In the genomic region with DNA sequence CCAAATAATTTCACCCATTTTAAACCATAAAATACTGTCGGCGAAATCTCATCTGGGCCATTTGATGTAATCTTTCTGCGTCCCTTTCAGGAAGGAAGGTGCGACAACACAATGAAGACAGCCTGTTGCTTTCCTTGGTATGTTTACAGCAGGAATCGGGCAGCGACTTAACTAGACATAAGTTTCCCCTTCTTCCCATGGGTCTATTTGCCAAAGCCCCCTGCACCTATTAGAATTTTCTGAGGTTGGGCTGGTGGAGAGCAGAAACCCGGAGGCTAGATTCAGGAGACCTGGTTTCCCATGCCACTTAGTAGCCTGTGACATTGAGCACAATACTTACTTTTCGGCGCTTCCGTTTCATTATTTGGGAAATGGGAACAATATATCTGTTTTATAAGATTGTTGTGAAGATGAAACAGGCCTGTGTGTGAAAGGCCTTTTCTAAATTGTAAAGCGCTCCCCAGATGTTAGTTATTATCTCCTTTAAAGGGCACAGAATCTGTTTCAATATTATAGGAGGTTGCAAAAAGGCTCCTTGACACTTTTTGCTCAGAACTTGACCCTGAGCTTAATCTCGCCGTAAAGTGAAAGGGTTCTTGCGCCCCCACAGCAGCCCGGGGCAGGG, we compare ENCODE assay signal across 8 cellular contexts. TPM values are rescaled to one million over a fixed set of nuclear protein-coding genes. Genes with fewer than 3 reads are reported as not detected.
DNase-seq lines count a peak whose midpoint lies in the region; ATAC-seq and TF ChIP-seq lines count a peak whose summit lies in the region.

No MANE protein-coding gene starts in this region.

- no peaks in the 10 kb centered on the region for H3K9me2 ChIP-seq in MM.1S (replicated peaks; ENCODE audit: insufficient read depth, low read length)

- H3K9me3 Mint-ChIP-seq in CD4-positive, alpha-beta T cell, result no peaks in the 10 kb centered on the region

- DNase-seq in CD4-positive, alpha-beta T cell, result peak in 1 of 10 experiments; percentile 1
- DNase-seq in MM.1S (no peak), brain microvascular endothelial cell (no peak), lung (ENCODE audit: low spot score) (no peak), upper lobe of left lung (no peak)

- in situ Hi-C loops in brain microvascular endothelial cell (cut with HindIII; ENCODE audit: low pct_ligation_motif_present, low sequenced_read_pairs), result loop anchor here (25.0 kb wide), 1 partner anchor 178 kb away; no protein-coding TSS in a partner anchor

- H3K36me3 ChIP-seq in MM.1S (replicated peaks; ENCODE audit: insufficient read depth, low read length) (no peaks in the 10 kb centered on the region), brain microvascular endothelial cell (replicated peaks) (no peaks in the 10 kb centered on the region), lung (ENCODE audit: control insufficient read depth in 2 of 2, insufficient read depth in 2 of 2, low read length in 2 of 2) (peaks cover 2 to 9% of the 10 kb centered on the region in 2 donors), upper lobe of left lung (peaks cover 0 to 6% (median 0%) of the 10 kb centered on the region in 4 donors)

- no peaks in the 10 kb centered on the region for H3K27me3 ChIP-seq in CD4-positive, alpha-beta T cell (ENCODE audit: control insufficient read depth, insufficient read depth, low read length)
- H3K27me3 ChIP-seq in MM.1S (replicated peaks; ENCODE audit: insufficient read depth, low read length), result no peaks in the 10 kb centered on the region
- no peaks in the 10 kb centered on the region for H3K27me3 ChIP-seq in brain microvascular endothelial cell (replicated peaks)
- no peaks in the 10 kb centered on the region for H3K27me3 ChIP-seq in lung (ENCODE audit: control insufficient read depth, insufficient read depth)
- H3K27me3 ChIP-seq in upper lobe of left lung, result no peaks in the 10 kb centered on the region

- no peaks in the 10 kb centered on the region for H3K27me3 Mint-ChIP-seq in CD4-positive, alpha-beta T cell

- H3K4me3 ChIP-seq in MM.1S (ENCODE audit: low read length) (peak overlapping the region; percentile 71), brain microvascular endothelial cell (ENCODE audit: low read depth, low read length) (peak overlapping the region; percentile 83), lung (peak overlapping the region; percentile 57), upper lobe of left lung (peak overlapping the region; percentile 46 to 94 (median 80))

- peak overlapping the region; percentile 91 for H3K4me3 Mint-ChIP-seq in CD4-positive, alpha-beta T cell

- peaks cover 45% of the 10 kb centered on the region for H3K4me1 Mint-ChIP-seq in CD4-positive, alpha-beta T cell (ENCODE audit: low read depth)

- CTCF ChIA-PET in CD4-positive, alpha-beta T cell (lab: Charles Lee), result interaction anchor here (0.6 to 6.6 kb wide), 22 partner anchors 12 to 285 kb away, joined by 3 to 48 read pairs (median 4); no protein-coding TSS in a partner anchor

- H4K20me1 ChIP-seq in MM.1S (ENCODE audit: insufficient read depth, low read length), result no peaks in the 10 kb centered on the region

- WGBS in lung, 2 donors, result 3 to 8% methylated on average over 15 of the region's 15 CpGs
- 3 to 8% methylated on average over 13 to 15 of the region's 15 CpGs for WGBS in upper lobe of left lung, 2 donors

- peak overlapping the region; percentile 51 for H3K27ac ChIP-seq in CD4-positive, alpha-beta T cell (ENCODE audit: low read depth, low read length)
- peak overlapping the region; percentile 68 for H3K27ac ChIP-seq in MM.1S (ENCODE audit: low read length)
- peak overlapping the region; percentile 75 for H3K27ac ChIP-seq in brain microvascular endothelial cell
- H3K27ac ChIP-seq in lung (ENCODE audit: low read depth in 1 of 2, low read length in 1 of 2), result peak overlapping the region; percentile 91 to 98
- peak overlapping the region; percentile 93 to 99 (median 97) for H3K27ac ChIP-seq in upper lobe of left lung

- TF ChIP-seq POLR2A in upper lobe of left lung (IDR thresholded peaks at IDR 0.05) (no peak), GM18505 (IDR thresholded peaks at IDR 0.05; ENCODE audit: borderline replicate concordance, extremely low read depth, insufficient read depth, insufficient read length) (no peak)

- H2AFZ ChIP-seq in MM.1S (ENCODE audit: low read length), result peak overlapping the region; percentile 62

- H3K79me2 ChIP-seq in MM.1S (ENCODE audit: low read length), result peaks cover 38% of the 10 kb centered on the region

- peak overlapping the region; percentile 69 for H3K4me2 ChIP-seq in MM.1S (ENCODE audit: low read depth, low read length)

- intact Hi-C loops in CD4-positive, alpha-beta T cell (cut with DNase I, micrococcal nuclease), result loop anchor here (2.0 to 10.0 kb wide), 5 partner anchors 169 to 1661 kb away; a partner anchor contains a TSS

- H3K9me3 ChIP-seq in CD4-positive, alpha-beta T cell (ENCODE audit: control insufficient read depth, low read length), result no peaks in the 10 kb centered on the region
- H3K9me3 ChIP-seq in MM.1S (replicated peaks; ENCODE audit: insufficient read depth, low read length), result no peaks in the 10 kb centered on the region
- H3K9me3 ChIP-seq in lung (ENCODE audit: control insufficient read depth in 2 of 2, insufficient read depth in 1 of 2, low read length in 1 of 2), result no peaks in the 10 kb centered on the region
- H3K9me3 ChIP-seq in upper lobe of left lung, result no peaks in the 10 kb centered on the region

- TF ChIP-seq CTCF in CD4-positive, alpha-beta T cell (IDR thresholded peaks at IDR 0.05), result no peak
- no peak for TF ChIP-seq CTCF in MM.1S (IDR thresholded peaks at IDR 0.05; ENCODE audit: low read length)
- TF ChIP-seq CTCF in brain microvascular endothelial cell (IDR thresholded peaks at IDR 0.05; ENCODE audit: low read depth, low read length, missing control alignments), result no peak
- no peak for TF ChIP-seq CTCF in lung (IDR thresholded peaks at IDR 0.05; ENCODE audit: control extremely low read depth, extremely low read depth)
- TF ChIP-seq CTCF in upper lobe of left lung (IDR thresholded peaks at IDR 0.05), result no peak

- TF ChIP-seq EP300 in upper lobe of left lung (IDR thresholded peaks at IDR 0.05), result no peak

- peak overlapping the region; percentile 90 for H3K27ac Mint-ChIP-seq in CD4-positive, alpha-beta T cell

- peaks cover 12% of the 10 kb centered on the region for H3K36me3 Mint-ChIP-seq in CD4-positive, alpha-beta T cell (ENCODE audit: low read depth)

- no peak for ATAC-seq in CD4-positive, alpha-beta T cell (ENCODE audit: poor library complexity)
- no peak for ATAC-seq in lung (ENCODE audit: insufficient read depth, low FRiP score)
- ATAC-seq in upper lobe of left lung (ENCODE audit: low FRiP score in 2 of 2), result no peak
- no peak for ATAC-seq in GM21576 (IDR thresholded peaks at IDR 0.05; ENCODE audit: unreplicated experiment)
- no peak for ATAC-seq in HG02885 (IDR thresholded peaks at IDR 0.05; ENCODE audit: poor library complexity, unreplicated experiment)
- no peak for ATAC-seq in GM18505 (IDR thresholded peaks at IDR 0.05; ENCODE audit: unreplicated experiment)

- peaks cover 48% of the 10 kb centered on the region for H3F3A ChIP-seq in MM.1S (ENCODE audit: insufficient read depth, low read length)

- H3K4me1 ChIP-seq in MM.1S (ENCODE audit: low read length), result peaks cover 18% of the 10 kb centered on the region
- peaks cover 3 to 9% of the 10 kb centered on the region in 2 donors for H3K4me1 ChIP-seq in lung (ENCODE audit: control insufficient read depth in 2 of 2, insufficient read depth in 2 of 2, low read length in 2 of 2)
- H3K4me1 ChIP-seq in upper lobe of left lung, result peaks cover 30 to 44% (median 34%) of the 10 kb centered on the region in 4 donors

- POLR2A ChIA-PET in CD4-positive, alpha-beta T cell (lab: Charles Lee), result interaction anchor here (0.6 to 13.4 kb wide), 25 partner anchors 11 to 1523 kb away, joined by 3 to 351 read pairs (median 5); a partner anchor contains a TSS

- peak overlapping the region; percentile 57 for H3K9ac ChIP-seq in MM.1S (ENCODE audit: low read length)

RNA-seq across cellular contexts. Expression of a gene that starts 0.6 kb away (rescaled TPM):
- 10 to 100 TPM; 50.3 to 51.2 TPM for total RNA-seq in CD4-positive, alpha-beta T cell
- total RNA-seq in lung (10 to 100 TPM; 57.4 to 79.0 TPM), upper lobe of left lung (100 to 1,000 TPM in 1 of 6 donors, 10 to 100 TPM in 5; 45.5 to 124 (median 83.9) TPM)
- polyA plus RNA-seq in lung, result 10 to 100 TPM in 1 of 2 donors, 1 to 10 TPM in 1; 9.5 to 14.3 TPM

RNA-seq across cellular contexts. Expression of a gene that starts 42.0 kb away (rescaled TPM):
- total RNA-seq in CD4-positive, alpha-beta T cell, result not detected
- 1 to 10 TPM; 2.0 to 3.3 TPM for total RNA-seq in lung
- polyA plus RNA-seq in lung, result under 1 TPM; 0.61 to 0.76 TPM
- 1 to 10 TPM in 5 of 6 donors, under 1 TPM in 1; 0.57 to 7.3 (median 2.4) TPM for total RNA-seq in upper lobe of left lung
